Comparison of ENCODE assay signal across 7 cellular contexts in the genomic region with DNA sequence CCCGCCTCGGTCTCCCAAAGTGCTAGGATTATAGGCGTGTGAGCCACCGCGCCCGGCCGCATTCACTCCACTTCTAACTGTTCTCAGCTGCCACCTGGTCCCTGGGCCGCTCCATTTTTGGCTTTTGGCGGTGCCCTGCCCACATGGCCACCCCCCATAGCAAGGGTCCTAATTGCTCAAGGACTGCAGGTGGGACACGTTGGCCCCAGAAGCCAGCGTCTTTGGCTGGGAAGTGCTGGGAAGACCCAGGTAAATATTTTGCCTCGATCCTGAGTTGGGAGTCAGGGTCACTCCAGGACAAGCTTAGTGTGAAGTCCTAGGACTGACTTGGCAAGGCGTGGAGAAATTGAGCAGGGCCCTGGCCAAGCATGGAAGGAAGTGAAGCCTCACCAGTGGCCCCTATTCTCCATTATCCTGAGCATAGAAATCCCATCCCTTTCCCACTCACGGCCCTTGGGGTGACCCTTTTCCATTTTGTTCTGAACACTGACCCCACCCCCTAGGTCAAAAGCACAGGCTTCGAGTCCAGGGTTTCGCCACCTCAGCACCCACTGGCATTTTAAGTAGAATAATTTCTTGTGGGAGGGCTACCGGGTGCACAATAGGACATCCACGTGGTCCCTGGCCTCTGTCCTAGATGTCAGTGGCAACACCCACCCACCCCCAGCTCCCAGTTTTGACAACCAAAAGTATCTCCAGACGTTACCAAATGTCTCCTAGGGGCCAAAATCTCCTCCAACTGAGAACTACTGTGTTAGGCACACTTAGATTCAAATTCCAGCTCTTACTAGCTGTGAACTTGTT. TPM values are rescaled to one million over a fixed set of nuclear protein-coding genes. Genes with fewer than 3 reads are reported as not detected.
DNase-seq lines count a peak whose midpoint lies in the region; ATAC-seq, FAIRE-seq and TF ChIP-seq lines count a peak whose summit lies in the region.
"Had no signal": no experiment of that assay in that cellular context is flagged by ENCODE, and none has a peak within 500 bp of the region (broad histone marks: within the 10 kb centered on the region; RNA-seq: fewer than 3 reads in every experiment).

No MANE protein-coding gene starts in this region.

- FAIRE-seq in kidney (lab: Jason Lieb, UNC), result no peak
- no peak for FAIRE-seq in GM12892 (lab: Jason Lieb, UNC)
- FAIRE-seq: TTC549 had no signal

- peaks cover 2% of the 10 kb centered on the region in 2 donors for H3K36me3 ChIP-seq in kidney (ENCODE audit: control insufficient read depth in 1 of 2, insufficient read depth in 2 of 2, low read length in 2 of 2)

- peaks cover 1% of the 10 kb centered on the region for H3K27me3 Mint-ChIP-seq in activated naive CD4-positive, alpha-beta T cell treated with anti-CD3 and anti-CD28 coated beads, Interleukin-2, amount 50 U/mL, for 24 hours
- H3K27me3 Mint-ChIP-seq in type B pancreatic cell, result no peaks in the 10 kb centered on the region

- no peak for TF ChIP-seq CTCF in kidney (IDR thresholded peaks at IDR 0.05; ENCODE audit: borderline replicate concordance, extremely low read depth, insufficient read depth)
- no peak for TF ChIP-seq CTCF in type B pancreatic cell (conservative IDR thresholded peaks at IDR 0.05)

- H3K4me3 ChIP-seq in kidney (ENCODE audit: low read length in 2 of 2), result no peak overlapping the region

- H3K36me3 Mint-ChIP-seq in activated naive CD4-positive, alpha-beta T cell treated with anti-CD3 and anti-CD28 coated beads, Interleukin-2, amount 50 U/mL, for 24 hours, result no peaks in the 10 kb centered on the region
- H3K36me3 Mint-ChIP-seq in type B pancreatic cell, result no peaks in the 10 kb centered on the region

- H3K27ac ChIP-seq in kidney (ENCODE audit: low read depth in 2 of 2, low read length in 2 of 2), result peak overlapping the region; percentile 78 to 100

- peaks cover 28% of the 10 kb centered on the region for H3K4me1 Mint-ChIP-seq in activated naive CD4-positive, alpha-beta T cell treated with anti-CD3 and anti-CD28 coated beads, Interleukin-2, amount 50 U/mL, for 24 hours
- H3K4me1 Mint-ChIP-seq in type B pancreatic cell (ENCODE audit: unreplicated experiment), result peaks cover 12% of the 10 kb centered on the region

- peak overlapping the region; percentile 51 for H3K27ac Mint-ChIP-seq in activated naive CD4-positive, alpha-beta T cell treated with anti-CD3 and anti-CD28 coated beads, Interleukin-2, amount 50 U/mL, for 24 hours
- H3K27ac Mint-ChIP-seq in type B pancreatic cell, result peak overlapping the region; percentile 100

- H3K4me3 Mint-ChIP-seq in activated naive CD4-positive, alpha-beta T cell treated with anti-CD3 and anti-CD28 coated beads, Interleukin-2, amount 50 U/mL, for 24 hours, result peak overlapping the region; percentile 95
- peak overlapping the region; percentile 96 for H3K4me3 Mint-ChIP-seq in type B pancreatic cell

- TF ChIP-seq POLR2A in GM12892 (IDR thresholded peaks at IDR 0.05; ENCODE audit: low read depth, low read length), result no peak

- no peak for DNase-seq in activated naive CD4-positive, alpha-beta T cell treated with anti-CD3 and anti-CD28 coated beads, Interleukin-2, amount 50 U/mL, for 16 hours
- DNase-seq in kidney (peak; percentile 84), type B pancreatic cell (ENCODE audit: extremely low spot score, unreplicated experiment) (no peak), GM12892 (ENCODE audit: insufficient read length) (no peak)

- H3K9me3 ChIP-seq in kidney (ENCODE audit: control insufficient read depth in 1 of 2, low read length in 2 of 2), result no peaks in the 10 kb centered on the region

- H3K4me1 ChIP-seq in kidney (ENCODE audit: control insufficient read depth in 1 of 2, insufficient read depth in 1 of 2, low read depth in 1 of 2, low read length in 2 of 2), result peaks cover 19 to 26% of the 10 kb centered on the region in 2 donors

- intact Hi-C loops in kidney (cut with DNase I), result no loop called here

- peak overlapping the region in 1 of 2 donors; percentile 26 for H3K9ac ChIP-seq in kidney (ENCODE audit: low read length in 2 of 2)

- no peaks in the 10 kb centered on the region for H3K9me3 Mint-ChIP-seq in activated naive CD4-positive, alpha-beta T cell treated with anti-CD3 and anti-CD28 coated beads, Interleukin-2, amount 50 U/mL, for 24 hours
- H3K9me3 Mint-ChIP-seq in type B pancreatic cell, result no peaks in the 10 kb centered on the region

- no peak for ATAC-seq in GM21526 (IDR thresholded peaks at IDR 0.05; ENCODE audit: low FRiP score, unreplicated experiment)

RNA-seq across cellular contexts. Expression of a gene that starts 5.9 kb away (rescaled TPM):
- total RNA-seq in kidney, result 28.5 TPM
- polyA plus RNA-seq in kidney (ENCODE audit: insufficient read depth, low read depth, low replicate concordance), result 16.1 TPM
- 14.5 and 16.0 TPM in 2 replicates for total RNA-seq in type B pancreatic cell (ENCODE audit: low replicate concordance)
- polyA plus RNA-seq in GM12892 (2012; ENCODE audit: missing spikeins), result 3.1 TPM

RNA-seq across cellular contexts. Expression of a gene that starts 8.4 kb away (rescaled TPM):
- total RNA-seq in kidney (6.2 TPM), type B pancreatic cell (ENCODE audit: low replicate concordance) (4.0 and 4.3 TPM in 2 replicates)
- polyA plus RNA-seq in kidney (ENCODE audit: insufficient read depth, low read depth, low replicate concordance), result 1.3 TPM
- polyA plus RNA-seq in GM12892 (2012; ENCODE audit: missing spikeins), result 0.08 TPM

RNA-seq across cellular contexts. Expression of a gene that starts 24.1 kb away (rescaled TPM):
- total RNA-seq in kidney (30.6 TPM), type B pancreatic cell (ENCODE audit: low replicate concordance) (28.3 and 36.3 TPM in 2 replicates)
- 209 TPM for polyA plus RNA-seq in kidney (ENCODE audit: insufficient read depth, low read depth, low replicate concordance)
- not detected for polyA plus RNA-seq in GM12892 (2012; ENCODE audit: missing spikeins)

RNA-seq across cellular contexts. Expression of a gene that starts 33.9 kb away (rescaled TPM):
- total RNA-seq in kidney, result 236 TPM
- 181 TPM for polyA plus RNA-seq in kidney (ENCODE audit: insufficient read depth, low read depth, low replicate concordance)
- 277 and 321 TPM in 2 replicates for total RNA-seq in type B pancreatic cell (ENCODE audit: low replicate concordance)
- 119 TPM for polyA plus RNA-seq in GM12892 (2012; ENCODE audit: missing spikeins)

RNA-seq across cellular contexts. Expression of a gene that starts 43.3 kb away (rescaled TPM):
- total RNA-seq in kidney (121 TPM), type B pancreatic cell (ENCODE audit: low replicate concordance) (9.6 and 98.8 TPM in 2 replicates)
- 36.2 TPM for polyA plus RNA-seq in kidney (ENCODE audit: insufficient read depth, low read depth, low replicate concordance)
- 4.1 TPM for polyA plus RNA-seq in GM12892 (2012; ENCODE audit: missing spikeins)
